ENCODE assay signal across 25 cellular contexts in genomic region chr1:204714194-204714860, GRCh38. TPM values are rescaled to one million over a fixed set of nuclear protein-coding genes. Genes with fewer than 3 reads are reported as not detected.
A peak's percentile ranks its signal among the peaks of the same experiment; 100 is the strongest.
DNase-seq lines count a peak whose midpoint lies in the region; ATAC-seq and TF ChIP-seq lines count a peak whose summit lies in the region.
"Had no signal": no experiment of that assay in that cellular context is flagged by ENCODE, and none has a peak within 500 bp of the region (broad histone marks: within the 10 kb centered on the region; RNA-seq: fewer than 3 reads in every experiment).

No MANE protein-coding gene starts in this region.

- H3K79me2 ChIP-seq in GM23338 (replicated peaks; ENCODE audit: insufficient read depth) (no peaks in the 10 kb centered on the region), SU-DHL-6 (ENCODE audit: insufficient read depth, low read length) (no peaks in the 10 kb centered on the region)

- H3K27me3 ChIP-seq in BLaER1 = no peaks in the 10 kb centered on the region
- H3K27me3 ChIP-seq in GM23338 (ENCODE audit: insufficient read depth) = peaks cover 78% of the 10 kb centered on the region
- no peaks in the 10 kb centered on the region for H3K27me3 ChIP-seq in SU-DHL-6 (ENCODE audit: low read length)
- H3K27me3 ChIP-seq in esophagus squamous epithelium = peaks cover 0 to 74% (median 6%) of the 10 kb centered on the region in 4 donors
- H3K27me3 ChIP-seq: Peyer's patch, SJCRH30 had no signal

- H3K36me3 Mint-ChIP-seq in GM23338 (ENCODE audit: low read depth) (no peaks in the 10 kb centered on the region; the same call in 2 of the 3 replicates), glutamatergic neuron (ENCODE audit: unreplicated experiment) (no peaks in the 10 kb centered on the region)
- H3K36me3 Mint-ChIP-seq: CD14-positive monocyte had no signal

- POLR2A ChIA-PET in GM10248 (lab: Yijun Ruan, JAX) = no interaction called here

- no peak overlapping the region for H3K27ac Mint-ChIP-seq in GM23338
- peak overlapping the region; percentile 10 for H3K27ac Mint-ChIP-seq in glutamatergic neuron (ENCODE audit: unreplicated experiment)
- H3K27ac Mint-ChIP-seq: activated CD4-positive, alpha-beta T cell treated with anti-CD3 and anti-CD28 coated beads for 36 hours; stimulated activated naive CD8-positive, alpha-beta T cell treated with anti-CD3 and anti-CD28 coated beads, Interleukin-15, Interleukin-2, amounts not matched to agents 100 ng/mL and 50 ng/mL, for 24 hours had no signal

- 69 to 76% methylated on average over 6 of the region's 6 CpGs for WGBS in esophagus squamous epithelium, 2 donors

- H3K27ac ChIP-seq in BLaER1 = peak overlapping the region; percentile 72
- H3K27ac ChIP-seq in GM23338 (ENCODE audit: low read depth) = no peak overlapping the region
- H3K27ac ChIP-seq in SU-DHL-6 (ENCODE audit: low read depth, low read length) = no peak overlapping the region
- H3K27ac ChIP-seq in esophagus squamous epithelium = no peak overlapping the region
- H3K27ac ChIP-seq: brain microvascular endothelial cell, Peyer's patch, SJCRH30 had no signal

- H3F3A ChIP-seq in GM23338 (replicated peaks; ENCODE audit: low read depth) (peaks cover 33% of the 10 kb centered on the region), SU-DHL-6 (ENCODE audit: insufficient read depth) (no peaks in the 10 kb centered on the region)

- H3K9me3 Mint-ChIP-seq in GM23338 (no peaks in the 10 kb centered on the region), glutamatergic neuron (ENCODE audit: unreplicated experiment) (peaks cover 8% of the 10 kb centered on the region)
- H3K9me3 Mint-ChIP-seq: stimulated activated naive CD8-positive, alpha-beta T cell treated with anti-CD3 and anti-CD28 coated beads, Interleukin-15, Interleukin-2, amounts not matched to agents 100 ng/mL and 50 ng/mL, for 24 hours had no signal

- peaks cover 63% of the 10 kb centered on the region for H3K4me1 Mint-ChIP-seq in GM23338
- peaks cover 44% of the 10 kb centered on the region for H3K4me1 Mint-ChIP-seq in glutamatergic neuron (ENCODE audit: low read depth, unreplicated experiment)

- no peaks in the 10 kb centered on the region for H3K9me2 ChIP-seq in GM23338 (ENCODE audit: insufficient read depth)
- H3K9me2 ChIP-seq in SU-DHL-6 (replicated peaks; ENCODE audit: insufficient read depth, low read length) = no peaks in the 10 kb centered on the region

- DNase-seq in GM23338 (ENCODE audit: low spot score) (no peak), glutamatergic neuron (no peak), NCI-H82 (lab: John Stamatoyannopoulos, UW) (no peak), esophagus squamous epithelium (lab: John Stamatoyannopoulos, UW) (no peak), GM10248 (ENCODE audit: extremely low spot score) (no peak)
- DNase-seq: activated CD4-positive, alpha-beta T cell treated with anti-CD3 and anti-CD28 coated beads for 36 hours; brain microvascular endothelial cell; effector memory CD4-positive, alpha-beta T cell; foreskin melanocyte; GOT3; hypothalamus; islet precursor cell; mucosa of descending colon; NCI-H2029; NCI-H748 treated with DMSO at 0.1 percent for 48 hours; Peyer's patch; T-helper 1 cell had no signal

- H4K20me1 ChIP-seq in BLaER1 (no peaks in the 10 kb centered on the region), GM23338 (replicated peaks; ENCODE audit: insufficient read depth) (0 out of 2 replicates have a peak, but pooled peaks cover 6% of the 10 kb centered on the region), SU-DHL-6 (ENCODE audit: low read depth, low read length) (no peaks in the 10 kb centered on the region)

- H3K36me3 ChIP-seq in BLaER1 (no peaks in the 10 kb centered on the region), GM23338 (ENCODE audit: insufficient read depth) (no peaks in the 10 kb centered on the region), SU-DHL-6 (ENCODE audit: low read length) (no peaks in the 10 kb centered on the region), esophagus squamous epithelium (no peaks in the 10 kb centered on the region)
- H3K36me3 ChIP-seq: brain microvascular endothelial cell, Peyer's patch, SJCRH30 had no signal

- H3K4me3 Mint-ChIP-seq in GM23338 (peak overlapping the region; percentile 56), glutamatergic neuron (ENCODE audit: unreplicated experiment) (no peak overlapping the region)
- H3K4me3 Mint-ChIP-seq: activated CD4-positive, alpha-beta T cell treated with anti-CD3 and anti-CD28 coated beads for 36 hours; CD14-positive monocyte; stimulated activated naive CD8-positive, alpha-beta T cell treated with anti-CD3 and anti-CD28 coated beads, Interleukin-15, Interleukin-2, amounts not matched to agents 100 ng/mL and 50 ng/mL, for 24 hours had no signal

- peak overlapping the region; percentile 80 for H3K4me2 ChIP-seq in BLaER1
- peak overlapping the region; percentile 63 for H3K4me2 ChIP-seq in GM23338
- H3K4me2 ChIP-seq in SU-DHL-6 (ENCODE audit: low read depth, low read length, poor library complexity, severe bottlenecking) = peak overlapping the region; percentile 40

- TF ChIP-seq CTCF in GM23338 (conservative IDR thresholded peaks at IDR 0.05; ENCODE audit: low read depth in 2 of 2) = no peak
- no peak for TF ChIP-seq CTCF in SU-DHL-6 (IDR thresholded peaks at IDR 0.05; ENCODE audit: insufficient read depth, low read length, poor library complexity, severe bottlenecking)
- TF ChIP-seq CTCF in glutamatergic neuron (IDR thresholded peaks at IDR 0.05; ENCODE audit: partially characterized antibody, unreplicated experiment) = no peak
- no peak for TF ChIP-seq CTCF in esophagus squamous epithelium (IDR thresholded peaks at IDR 0.05)
- no peak for TF ChIP-seq CTCF in GM10248 (IDR thresholded peaks at IDR 0.05; ENCODE audit: control extremely low read depth, extremely low read depth, low read depth, missing control alignments)

- intact Hi-C loops in esophagus squamous epithelium (cut with DNase I) = no loop called here

- CTCF ChIA-PET in GM10248 (lab: Yijun Ruan, JAX) = interaction anchor here (1.0 to 3.4 kb wide), 6 partner anchors 10 to 93 kb away, joined by 3 to 15 read pairs (median 6); no protein-coding TSS in a partner anchor

- H3K27me3 Mint-ChIP-seq in GM23338 (ENCODE audit: insufficient read depth, low read depth, poor library complexity) (peaks cover 72% of the 10 kb centered on the region), glutamatergic neuron (ENCODE audit: unreplicated experiment) (peaks cover 8% of the 10 kb centered on the region)

- TF ChIP-seq POLR2A in esophagus squamous epithelium (IDR thresholded peaks at IDR 0.05) = no peak

- H2AFZ ChIP-seq in GM23338 (no peak overlapping the region), SU-DHL-6 (ENCODE audit: low read depth, low read length, severe bottlenecking) (no peak overlapping the region)

- H3K9ac ChIP-seq in BLaER1 = peak overlapping the region; percentile 54
- H3K9ac ChIP-seq in SU-DHL-6 (ENCODE audit: low read length) = no peak overlapping the region

- H3K4me1 ChIP-seq in BLaER1 = peaks cover 73% of the 10 kb centered on the region
- H3K4me1 ChIP-seq in GM23338 (ENCODE audit: insufficient read depth) = peaks cover 52% of the 10 kb centered on the region
- peaks cover 0 to 5% (median 5%) of the 10 kb centered on the region in 3 donors for H3K4me1 ChIP-seq in esophagus squamous epithelium

- ATAC-seq in GM23338 (no peak), HG02759 (IDR thresholded peaks at IDR 0.05; ENCODE audit: unreplicated experiment) (no peak)
- ATAC-seq: activated CD4-positive, alpha-beta T cell treated with anti-CD3 and anti-CD28 coated beads for 36 hours; esophagus mucosa; mucosa of descending colon; sciatic nerve had no signal

- H3K9me3 ChIP-seq in BLaER1 (no peaks in the 10 kb centered on the region), SU-DHL-6 (ENCODE audit: insufficient read depth, low read length) (no peaks in the 10 kb centered on the region), esophagus squamous epithelium (no peaks in the 10 kb centered on the region)
- H3K9me3 ChIP-seq: mucosa of descending colon, Peyer's patch had no signal

- H3K4me3 ChIP-seq in BLaER1 (peak overlapping the region; percentile 29; the same call in 1 of the 2 replicates), GM23338 (peak overlapping the region; percentile 40; the same call in 1 of the 2 replicates), SU-DHL-6 (ENCODE audit: insufficient read depth, low read length, poor library complexity, severe bottlenecking) (no peak overlapping the region), esophagus squamous epithelium (peak overlapping the region in 1 of 4 donors; percentile 11)
- H3K4me3 ChIP-seq: mucosa of descending colon, Peyer's patch had no signal

RNA-seq across cellular contexts. Expression of gene LRRN2, which starts 28.8 kb away (rescaled TPM):
- 2.0 and 2.6 TPM in 2 replicates for total RNA-seq in GM23338 (2014; rRNA removed; shearing (Covaris generic))
- 0.74 and 0.78 TPM in 2 replicates for polyA plus RNA-seq in GM23338 (2016; fragmentation: Nextera tagmentation; extraction: Ambion mirVana)
- total RNA-seq in glutamatergic neuron (ENCODE audit: unreplicated experiment) (6.9 TPM), esophagus squamous epithelium (1 to 10 TPM in 3 of 4 donors, under 1 TPM in 1; 0.18 to 1.8 (median 1.5) TPM)
- total RNA-seq: SJCRH30 had no signal
- polyA plus RNA-seq: CD14-positive monocyte had no signal
